19 cellular contexts compared by ENCODE assay signal in genomic region chr1:169143984-169144383, GRCh38. TPM values are rescaled to one million over a fixed set of nuclear protein-coding genes. Genes with fewer than 3 reads are reported as not detected.
DNase-seq lines count a peak whose midpoint lies in the region; ATAC-seq and TF ChIP-seq lines count a peak whose summit lies in the region.
"Had no signal": no experiment of that assay in that cellular context is flagged by ENCODE, and none has a peak within 500 bp of the region (broad histone marks: within the 10 kb centered on the region; RNA-seq: fewer than 3 reads in every experiment).

No MANE protein-coding gene starts in this region.

- H3K27me3 ChIP-seq in hepatocyte (no peaks in the 10 kb centered on the region), liver (ENCODE audit: control insufficient read depth in 4 of 4, insufficient read depth in 4 of 4, low read length in 3 of 4) (no peaks in the 10 kb centered on the region)
- H3K27me3 ChIP-seq: BE2C had no signal

- H3K4me3 ChIP-seq in hepatocyte (no peak overlapping the region), liver (ENCODE audit: low read depth in 1 of 3, low read length in 3 of 3) (no peak overlapping the region)

- no peak for TF ChIP-seq CTCF in Calu3 (IDR thresholded peaks at IDR 0.05; ENCODE audit: unreplicated experiment)
- TF ChIP-seq CTCF in hepatocyte (IDR thresholded peaks at IDR 0.05; ENCODE audit: poor library complexity) = no peak
- TF ChIP-seq CTCF in liver (IDR thresholded peaks at IDR 0.05; ENCODE audit: low read depth, low read length, missing input control) = no peak

- CTCF ChIA-PET in Calu3 (lab: Charles Lee) = interaction anchor here (0.9 to 2.0 kb wide), 2 partner anchors 144 to 614 kb away, joined by 3 to 5 read pairs; no protein-coding TSS in a partner anchor

- H3K27me3 Mint-ChIP-seq in Calu3 (ENCODE audit: unreplicated experiment) = no peaks in the 10 kb centered on the region
- H3K27me3 Mint-ChIP-seq: CD4-positive, CD25-positive, alpha-beta regulatory T cell; CD8-positive, alpha-beta memory T cell had no signal

- no peaks in the 10 kb centered on the region for H3K9me3 ChIP-seq in hepatocyte (ENCODE audit: low read depth)
- H3K9me3 ChIP-seq in liver (ENCODE audit: control insufficient read depth in 4 of 4, low read length in 3 of 4) = no peaks in the 10 kb centered on the region
- H3K9me3 ChIP-seq: BE2C had no signal

- peak overlapping the region; percentile 37 for H3K27ac ChIP-seq in hepatocyte
- peak overlapping the region; percentile 75 to 86 for H3K27ac ChIP-seq in liver (ENCODE audit: low read depth in 1 of 2, low read length in 2 of 2)

- peaks cover 72% of the 10 kb centered on the region for H3K4me1 Mint-ChIP-seq in Calu3 (ENCODE audit: low read depth, unreplicated experiment)
- H3K4me1 Mint-ChIP-seq in stimulated activated effector memory CD8-positive, alpha-beta T cell treated with anti-CD3 and anti-CD28 coated beads, Interleukin-12 subunit alpha, Interleukin-12 subunit beta, amount 100 ng/mL, for 72 hours = peaks cover 7% of the 10 kb centered on the region
- H3K4me1 Mint-ChIP-seq: CD8-positive, alpha-beta memory T cell had no signal

- no peak for ATAC-seq in GM19035 (IDR thresholded peaks at IDR 0.05; ENCODE audit: unreplicated experiment)
- ATAC-seq in stimulated activated effector memory CD8-positive, alpha-beta T cell treated with anti-CD3 and anti-CD28 coated beads, Interleukin-12 subunit alpha, Interleukin-12 subunit beta, amount 100 ng/mL, for 72 hours = no peak
- ATAC-seq: HCT116 had no signal

- BruUV-seq in Calu3 (replicated peaks; lab: Mats Ljungman, UMichigan) = no TSS peak

- H3K4me1 ChIP-seq in hepatocyte (ENCODE audit: insufficient read depth) (peaks cover 23% of the 10 kb centered on the region), liver (ENCODE audit: control insufficient read depth in 4 of 4, insufficient read depth in 4 of 4, low read length in 3 of 4) (peaks cover 16 to 39% (median 29%) of the 10 kb centered on the region in 4 donors)
- H3K4me1 ChIP-seq: BE2C had no signal

- intact Hi-C loops in Calu3 (cut with micrococcal nuclease; ENCODE audit: unreplicated experiment) (loop anchor here (10.0 kb wide), 1 partner anchor 181 kb away; no protein-coding TSS in a partner anchor), head of caudate nucleus (cut with DNase I) (no loop called here)

- no peak for TF ChIP-seq RAD21 in liver (IDR thresholded peaks at IDR 0.05)

- H3K9ac ChIP-seq in liver (ENCODE audit: low read depth in 1 of 2, low read length in 2 of 2) = peak overlapping the region in 1 of 2 donors; percentile 36

- H3K9me3 Mint-ChIP-seq in Calu3 (ENCODE audit: low read depth, unreplicated experiment) = peaks cover 2% of the 10 kb centered on the region
- H3K9me3 Mint-ChIP-seq in stimulated activated effector memory CD8-positive, alpha-beta T cell treated with anti-CD3 and anti-CD28 coated beads, Interleukin-12 subunit alpha, Interleukin-12 subunit beta, amount 100 ng/mL, for 72 hours = no peaks in the 10 kb centered on the region
- H3K9me3 Mint-ChIP-seq: CD4-positive, CD25-positive, alpha-beta regulatory T cell; CD8-positive, alpha-beta memory T cell; HFFc6 had no signal

- H3K36me3 ChIP-seq in hepatocyte (replicated peaks; ENCODE audit: insufficient read depth, low read depth) (no peaks in the 10 kb centered on the region), liver (ENCODE audit: control insufficient read depth in 4 of 4, insufficient read depth in 3 of 4, low read depth in 1 of 4, low read length in 3 of 4) (no peaks in the 10 kb centered on the region)
- H3K36me3 ChIP-seq: BE2C had no signal

- DNase-seq in Calu3 (no peak), hepatocyte (ENCODE audit: low spot score) (no peak), superior temporal gyrus (ENCODE audit: extremely low spot score) (peak; percentile 22), head of caudate nucleus (no peak)
- DNase-seq in stimulated activated effector memory CD8-positive, alpha-beta T cell treated with anti-CD3 and anti-CD28 coated beads, Interleukin-12 subunit alpha, Interleukin-12 subunit beta, amount 100 ng/mL, for 72 hours (ENCODE audit: low spot score in 2 of 2) = no peak
- DNase-seq: 8988T; BE2C; C1 segment of cervical spinal cord; CD4-positive, CD25-positive, alpha-beta regulatory T cell; CD8-positive, alpha-beta memory T cell; COR-L47; DMS79 treated with DMSO at 0.1 percent for 48 hours; GF-D8; GOT3; H7; HFFc6 had no signal

- H3K79me2 ChIP-seq in hepatocyte = no peaks in the 10 kb centered on the region

- H4K20me1 ChIP-seq in hepatocyte (ENCODE audit: insufficient read depth, poor library complexity, severe bottlenecking) = no peaks in the 10 kb centered on the region

- peaks cover 18% of the 10 kb centered on the region for H3K36me3 Mint-ChIP-seq in Calu3 (ENCODE audit: insufficient read depth, unreplicated experiment)
- peaks cover 5% of the 10 kb centered on the region for H3K36me3 Mint-ChIP-seq in stimulated activated effector memory CD8-positive, alpha-beta T cell treated with anti-CD3 and anti-CD28 coated beads, Interleukin-12 subunit alpha, Interleukin-12 subunit beta, amount 100 ng/mL, for 72 hours
- H3K36me3 Mint-ChIP-seq: CD4-positive, CD25-positive, alpha-beta regulatory T cell had no signal

- peak overlapping the region; percentile 74 for H3K27ac Mint-ChIP-seq in Calu3 (ENCODE audit: unreplicated experiment)
- no peak overlapping the region for H3K27ac Mint-ChIP-seq in stimulated activated effector memory CD8-positive, alpha-beta T cell treated with anti-CD3 and anti-CD28 coated beads, Interleukin-12 subunit alpha, Interleukin-12 subunit beta, amount 100 ng/mL, for 72 hours
- H3K27ac Mint-ChIP-seq: CD8-positive, alpha-beta memory T cell; HFFc6 had no signal

- no peak overlapping the region for H3K4me3 Mint-ChIP-seq in Calu3 (ENCODE audit: low read depth, unreplicated experiment)
- no peak overlapping the region for H3K4me3 Mint-ChIP-seq in stimulated activated effector memory CD8-positive, alpha-beta T cell treated with anti-CD3 and anti-CD28 coated beads, Interleukin-12 subunit alpha, Interleukin-12 subunit beta, amount 100 ng/mL, for 72 hours
- H3K4me3 Mint-ChIP-seq: CD4-positive, CD25-positive, alpha-beta regulatory T cell; CD8-positive, alpha-beta memory T cell; HFFc6 had no signal

- no peaks in the 10 kb centered on the region for H3K9me2 ChIP-seq in hepatocyte (replicated peaks; ENCODE audit: insufficient read depth)

- no peak overlapping the region for H3K4me2 ChIP-seq in hepatocyte

- no peak overlapping the region for H2AFZ ChIP-seq in hepatocyte

TF ChIP-seq in liver, 16 proteins besides CTCF, POLR2A, EP300 and RAD21:
- TF ChIP-seq NR2F2 (IDR thresholded peaks at IDR 0.05) (no peak), HNF4A (conservative IDR thresholded peaks at IDR 0.05) (no peak), JUND (IDR thresholded peaks at IDR 0.05) (no peak), REST (IDR thresholded peaks at IDR 0.05) (no peak), EGR1 (IDR thresholded peaks at IDR 0.05; ENCODE audit: low read depth in 2 of 2) (no peak), TAF1 (conservative IDR thresholded peaks at IDR 0.05) (no peak), SP1 (IDR thresholded peaks at IDR 0.05) (no peak), FOXA1 (IDR thresholded peaks at IDR 0.05) (no peak), ATF3 (IDR thresholded peaks at IDR 0.05) (no peak), FOXA2 (IDR thresholded peaks at IDR 0.05) (no peak)

RNA-seq across cellular contexts. Expression of gene ATP1B1, which starts 37.5 kb away (rescaled TPM):
- 621 and 626 TPM in 2 replicates for total RNA-seq in Calu3 (2022)
- 362 and 379 TPM in 2 replicates for total RNA-seq in hepatocyte
- polyA plus RNA-seq in hepatocyte = 123 and 128 TPM in 2 replicates
- 10 to 100 TPM; 36.1 to 53.8 TPM for total RNA-seq in liver
- 10 to 100 TPM; 39.1 to 57.0 TPM for polyA plus RNA-seq in liver
